In the genomic region with DNA sequence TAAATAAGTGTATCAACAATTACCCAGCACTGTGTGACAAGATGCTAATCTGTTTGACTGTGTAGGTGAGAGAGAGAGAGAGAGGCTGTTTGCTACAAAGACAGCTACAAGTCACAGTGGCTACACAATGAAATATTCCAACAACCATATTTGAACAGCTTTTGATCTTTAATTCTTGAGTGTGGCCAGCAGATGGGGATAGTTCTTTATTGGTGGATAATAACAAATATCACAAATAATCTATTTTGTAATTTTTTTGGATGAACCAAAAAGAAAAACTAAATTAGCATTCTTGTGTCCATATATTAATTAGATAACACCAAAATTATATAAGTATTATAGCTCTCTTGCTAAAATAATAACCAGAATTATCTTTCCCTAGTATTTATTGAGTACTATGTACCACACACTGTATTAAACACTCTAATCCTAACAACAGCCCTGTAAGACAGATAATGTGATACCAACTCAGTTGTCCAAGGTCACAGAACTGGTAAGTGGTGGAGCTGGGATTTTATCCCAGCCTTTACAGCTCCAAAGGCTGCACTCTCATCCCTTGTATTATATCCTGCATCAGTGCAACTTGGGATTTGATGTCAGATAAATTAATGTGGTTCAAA, we compare ENCODE assay signal across 8 cellular contexts.
DNase-seq lines count a peak whose midpoint lies in the region; FAIRE-seq and TF ChIP-seq lines count a peak whose summit lies in the region.

No MANE protein-coding gene starts in this region.

- H3K79me2 ChIP-seq in OCI-LY7 (ENCODE audit: insufficient read depth, low read depth, low read length) = no peaks in the 10 kb centered on the region

- BruUV-seq in A673 (replicated peaks; lab: Mats Ljungman, UMichigan) (no TSS peak), OCI-LY7 (replicated peaks; lab: Mats Ljungman, UMichigan) (no TSS peak)

- H3K9me3 Mint-ChIP-seq in T-helper 2 cell treated with Interferon-gamma antibody and Interleukin-4, amounts not matched to agents 5 μg/mL and 100 μg/mL, for 36 hours = no peaks in the 10 kb centered on the region

- H3K27me3 Mint-ChIP-seq in T-helper 2 cell treated with Interferon-gamma antibody and Interleukin-4, amounts not matched to agents 5 μg/mL and 100 μg/mL, for 36 hours (ENCODE audit: low read depth) = peaks cover 37% of the 10 kb centered on the region

- H3K36me3 Mint-ChIP-seq in T-helper 2 cell treated with Interferon-gamma antibody and Interleukin-4, amounts not matched to agents 5 μg/mL and 100 μg/mL, for 36 hours (ENCODE audit: low read depth) = no peaks in the 10 kb centered on the region

- H3K4me1 ChIP-seq in A673 (ENCODE audit: insufficient read depth, low read length, poor library complexity, severe bottlenecking) (no peaks in the 10 kb centered on the region), OCI-LY7 (ENCODE audit: insufficient read depth, low read length, poor library complexity, severe bottlenecking) (no peaks in the 10 kb centered on the region), uterus (no peaks in the 10 kb centered on the region)

- H3K4me1 Mint-ChIP-seq in T-helper 2 cell treated with Interferon-gamma antibody and Interleukin-4, amounts not matched to agents 5 μg/mL and 100 μg/mL, for 36 hours (ENCODE audit: low read depth) = peaks cover 3% of the 10 kb centered on the region

- POLR2A ChIA-PET in A673 (lab: Charles Lee; ENCODE audit: low non-redundant PET) (no interaction called here), OCI-LY7 (lab: Charles Lee) (interaction anchor here (0.6 to 1.0 kb wide), 3 partner anchors 14 to 249 kb away, joined by 3 to 4 read pairs (median 3); no protein-coding TSS in a partner anchor)

- no peaks in the 10 kb centered on the region for H3K36me3 ChIP-seq in A673 (ENCODE audit: insufficient read depth, low read length, poor library complexity, severe bottlenecking)
- no peaks in the 10 kb centered on the region for H3K36me3 ChIP-seq in OCI-LY7 (ENCODE audit: insufficient read depth, low read length)
- no peaks in the 10 kb centered on the region for H3K36me3 ChIP-seq in uterus

- FAIRE-seq in GM12891 (lab: Jason Lieb, UNC) = peak; percentile 60

- H3K4me3 Mint-ChIP-seq in T-helper 2 cell treated with Interferon-gamma antibody and Interleukin-4, amounts not matched to agents 5 μg/mL and 100 μg/mL, for 36 hours = no peak overlapping the region

- TF ChIP-seq CTCF in A673 (conservative IDR thresholded peaks at IDR 0.05; ENCODE audit: low read depth, low read length) (peak; percentile 64), OCI-LY7 (conservative IDR thresholded peaks at IDR 0.05; ENCODE audit: low read length) (peak; percentile 74), fibroblast of pulmonary artery (IDR thresholded peaks at IDR 0.05; ENCODE audit: low read length, missing control alignments) (peak; percentile 47), uterus (IDR thresholded peaks at IDR 0.05) (peak; percentile 43 to 49 (median 48))

- H3K27ac ChIP-seq in A673 (ENCODE audit: low read depth, low read length, poor library complexity, severe bottlenecking) = no peak overlapping the region
- H3K27ac ChIP-seq in OCI-LY7 (ENCODE audit: low read depth, low read length, poor library complexity, severe bottlenecking) = no peak overlapping the region
- no peak overlapping the region for H3K27ac ChIP-seq in uterus

- no peak overlapping the region for H3K27ac Mint-ChIP-seq in T-helper 2 cell treated with Interferon-gamma antibody and Interleukin-4, amounts not matched to agents 5 μg/mL and 100 μg/mL, for 36 hours

- CTCF ChIA-PET in A673 (lab: Charles Lee) (interaction anchor here (0.8 to 1.5 kb wide), 4 partner anchors 25 to 179 kb away, joined by 4 to 7 read pairs (median 6); no protein-coding TSS in a partner anchor), OCI-LY7 (lab: Charles Lee; ENCODE audit: unreplicated experiment) (interaction anchor here (0.8 kb wide), 1 partner anchor 28 kb away, joined by 3 read pairs; no protein-coding TSS in a partner anchor)

- H3K27me3 ChIP-seq in A673 (replicated peaks; ENCODE audit: insufficient read depth, low read depth, low read length, poor library complexity) (peaks cover 4% of the 10 kb centered on the region), uterus (no peaks in the 10 kb centered on the region)

- no peak overlapping the region for H3K4me2 ChIP-seq in OCI-LY7 (ENCODE audit: low read length)

- H4K20me1 ChIP-seq in OCI-LY7 (ENCODE audit: insufficient read depth, low read length) = no peaks in the 10 kb centered on the region

- H3K4me3 ChIP-seq in A673 (ENCODE audit: low read depth, low read length, poor library complexity, severe bottlenecking) (no peak overlapping the region), OCI-LY7 (ENCODE audit: low read depth, low read length, poor library complexity, severe bottlenecking) (no peak overlapping the region), fibroblast of pulmonary artery (replicated peaks; ENCODE audit: low read depth, low read length) (no peak overlapping the region), uterus (no peak overlapping the region)

- H2AFZ ChIP-seq in OCI-LY7 (ENCODE audit: low read length) = no peak overlapping the region

- H3K9me3 ChIP-seq in A673 (ENCODE audit: low read depth, low read length, poor library complexity, severe bottlenecking) = no peaks in the 10 kb centered on the region
- no peaks in the 10 kb centered on the region for H3K9me3 ChIP-seq in OCI-LY7 (ENCODE audit: low read length)
- no peaks in the 10 kb centered on the region for H3K9me3 ChIP-seq in uterus

- TF ChIP-seq POLR2A in GM12891 (IDR thresholded peaks at IDR 0.05; ENCODE audit: low read depth, low read length) = no peak
- TF ChIP-seq POLR2A in uterus (IDR thresholded peaks at IDR 0.05) = no peak

- peak; percentile 48 for DNase-seq in A673 (ENCODE audit: low spot score)
- no peak for DNase-seq in GM12891 (ENCODE audit: insufficient read length, low spot score)
- peak; percentile 12 for DNase-seq in OCI-LY7 (ENCODE audit: low spot score)
- DNase-seq in fibroblast of pulmonary artery (ENCODE audit: low read depth) = peak; percentile 68
- DNase-seq in uterus = no peak
- no peak for DNase-seq in GM19240 (ENCODE audit: insufficient read length, low spot score)
- no peak for DNase-seq in T-helper 2 cell treated with Interferon-gamma antibody and Interleukin-4, amounts not matched to agents 5 μg/mL and 100 μg/mL, for 36 hours (ENCODE audit: low spot score)
- DNase-seq in OCI-M2 (lab: John Stamatoyannopoulos, UW; ENCODE audit: unreplicated experiment) = no peak

- intact Hi-C loops in A673 (cut with micrococcal nuclease; ENCODE audit: unreplicated experiment) (loop anchor here (1.0 to 5.0 kb wide), 3 partner anchors 180 to 324 kb away; no protein-coding TSS in a partner anchor), OCI-LY7 (cut with micrococcal nuclease; ENCODE audit: unreplicated experiment) (loop anchor here (1.0 to 5.0 kb wide), 2 partner anchors 179 to 323 kb away; no protein-coding TSS in a partner anchor), uterus (cut with DNase I; ENCODE audit: low total_unique reads) (no loop called here)

- H3K9me2 ChIP-seq in OCI-LY7 (ENCODE audit: insufficient read depth, low read length) = no peaks in the 10 kb centered on the region

TF ChIP-seq in GM12891, 5 proteins besides CTCF, POLR2A, EP300 and RAD21:
- TF ChIP-seq SPI1 (IDR thresholded peaks at IDR 0.05; ENCODE audit: low read depth, low read length) (no peak), PAX5 (IDR thresholded peaks at IDR 0.05; ENCODE audit: insufficient read depth, low read length, severe bottlenecking) (no peak), POU2F2 (IDR thresholded peaks at IDR 0.05; ENCODE audit: low read depth, low read length) (no peak), TAF1 (IDR thresholded peaks at IDR 0.05; ENCODE audit: low read depth, low read length) (no peak)

Comparison
In these comparisons a context has a peak if more than half of its experiments do, and no peak if none do; other contexts are left out.
1. DNase-seq: peak in A673 (single experiment), OCI-LY7 (single experiment) and fibroblast of pulmonary artery (single experiment); none in GM12891 (single experiment), uterus (0 of 2), GM19240 (single experiment), T-helper 2 cell treated with Interferon-gamma antibody and Interleukin-4, amounts not matched to agents 5 μg/mL and 100 μg/mL, for 36 hours (single experiment) and OCI-M2 (single experiment).
2. Peak in every context shown above with its lines, with median percentiles within 50 percentile points of each other: CTCF ChIP-seq.